8 cellular contexts compared by ENCODE assay signal in the genomic region with DNA sequence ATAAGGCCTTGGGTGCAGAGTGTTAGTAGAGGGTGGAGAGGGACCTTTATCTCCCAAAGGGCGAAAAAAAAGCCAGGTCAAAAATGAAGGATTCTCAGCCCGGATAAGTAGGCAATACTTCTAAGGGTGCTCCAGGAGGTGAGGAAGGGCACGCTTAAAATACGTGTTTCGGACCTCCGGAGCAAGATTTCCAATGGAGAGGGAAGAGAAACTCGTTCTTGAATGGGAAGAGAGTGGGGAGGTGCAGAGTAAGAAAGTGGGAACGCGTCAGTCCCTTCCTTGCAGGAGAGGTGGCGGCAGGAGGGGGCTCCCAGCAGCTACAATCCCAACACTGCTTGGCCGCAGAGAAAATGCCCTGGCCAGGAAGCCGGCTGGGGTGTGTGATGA. TPM values are rescaled to one million over a fixed set of nuclear protein-coding genes. Genes with fewer than 3 reads are reported as not detected.
A peak's percentile ranks its signal among the peaks of the same experiment; 100 is the strongest.
DNase-seq lines count a peak whose midpoint lies in the region; ATAC-seq and TF ChIP-seq lines count a peak whose summit lies in the region.

No MANE protein-coding gene starts in this region.

- ATAC-seq in heart right ventricle (peak in 3 of 8 donors; percentile 1 to 19 (median 4)), Right ventricle myocardium superior (ENCODE audit: poor library complexity) (no peak), GM18517 (IDR thresholded peaks at IDR 0.05; ENCODE audit: unreplicated experiment) (no peak), esophagus mucosa (no peak), HG02798 (IDR thresholded peaks at IDR 0.05; ENCODE audit: poor library complexity, unreplicated experiment) (no peak)
- ATAC-seq in activated CD8-positive, alpha-beta T cell treated with anti-CD3 and anti-CD28 coated beads for 36 hours: no peak

- H3K9me3 ChIP-seq in heart right ventricle (no peaks in the 10 kb centered on the region), iPS-18c (ENCODE audit: control insufficient read depth, insufficient read depth, low read length) (no peaks in the 10 kb centered on the region), stomach smooth muscle (ENCODE audit: control insufficient read depth in 2 of 2, low read length in 2 of 2) (no peaks in the 10 kb centered on the region)

- intact Hi-C loops in heart right ventricle (cut with DNase I): loop anchor here in 2 of 10 donors (5.0 kb wide), 1 partner anchor 101 kb away; the partner anchor contains the start of gene MOB3C (in 2 of the 2)
- intact Hi-C loops in Right ventricle myocardium superior (cut with DNase I): no loop called here
- intact Hi-C loops in activated CD8-positive, alpha-beta T cell treated with anti-CD3 and anti-CD28 coated beads for 36 hours (cut with micrococcal nuclease): loop anchor here (5.0 kb wide), 2 partner anchors 51 to 181 kb away; partner anchors contain the start of gene ATPAF1

- H3K4me3 ChIP-seq in heart right ventricle (peak overlapping the region; percentile 70 to 98 (median 86)), iPS-18c (ENCODE audit: insufficient read depth, low read depth, low read length) (peak overlapping the region; percentile 95), stomach smooth muscle (ENCODE audit: low read length in 2 of 2) (peak overlapping the region; percentile 90 to 96)

- H3K9ac ChIP-seq in stomach smooth muscle (ENCODE audit: low read length in 2 of 2): peak overlapping the region; percentile 79 to 91

- H3K9me3 Mint-ChIP-seq in activated CD8-positive, alpha-beta T cell treated with anti-CD3 and anti-CD28 coated beads for 36 hours: no peaks in the 10 kb centered on the region

- POLR2A ChIA-PET in activated CD8-positive, alpha-beta T cell treated with anti-CD3 and anti-CD28 coated beads for 36 hours (lab: Charles Lee): interaction anchor here (2.5 kb wide), 1 partner anchor 10 kb away, joined by 9 read pairs; no protein-coding TSS in a partner anchor

- H3K4me1 ChIP-seq in heart right ventricle (peaks cover 12 to 43% (median 33%) of the 10 kb centered on the region in 9 donors), stomach smooth muscle (ENCODE audit: control insufficient read depth, insufficient read depth, low read length) (peaks cover 23% of the 10 kb centered on the region)

- H3K36me3 Mint-ChIP-seq in activated CD8-positive, alpha-beta T cell treated with anti-CD3 and anti-CD28 coated beads for 36 hours (ENCODE audit: low read depth): peaks cover 23% of the 10 kb centered on the region

- DNase-seq in heart right ventricle (no peak), Right ventricle myocardium superior (no peak)
- DNase-seq in activated CD8-positive, alpha-beta T cell treated with anti-CD3 and anti-CD28 coated beads for 36 hours: no peak

- CTCF ChIA-PET in activated CD8-positive, alpha-beta T cell treated with anti-CD3 and anti-CD28 coated beads for 36 hours (lab: Charles Lee): interaction anchor here (0.9 to 1.2 kb wide), 2 partner anchors 10 to 189 kb away, joined by 3 read pairs; no protein-coding TSS in a partner anchor

- H3K27ac ChIP-seq in heart right ventricle (peak overlapping the region; percentile 16 to 94 (median 82)), stomach smooth muscle (ENCODE audit: low read length) (peak overlapping the region; percentile 69)

- H3K27me3 ChIP-seq in heart right ventricle (no peaks in the 10 kb centered on the region), stomach smooth muscle (ENCODE audit: control insufficient read depth in 1 of 2, insufficient read depth in 2 of 2, low read length in 2 of 2) (no peaks in the 10 kb centered on the region)

- peak overlapping the region; percentile 90 for H3K27ac Mint-ChIP-seq in activated CD8-positive, alpha-beta T cell treated with anti-CD3 and anti-CD28 coated beads for 36 hours

- no peaks in the 10 kb centered on the region for H3K27me3 Mint-ChIP-seq in activated CD8-positive, alpha-beta T cell treated with anti-CD3 and anti-CD28 coated beads for 36 hours

- peak overlapping the region; percentile 85 for H3K4me3 Mint-ChIP-seq in activated CD8-positive, alpha-beta T cell treated with anti-CD3 and anti-CD28 coated beads for 36 hours

- H3K36me3 ChIP-seq in heart right ventricle: peaks cover 0 to 34% (median 12%) of the 10 kb centered on the region in 9 donors
- peaks cover 0 to 4% of the 10 kb centered on the region in 2 donors for H3K36me3 ChIP-seq in stomach smooth muscle (ENCODE audit: control insufficient read depth in 2 of 2, insufficient read depth in 2 of 2, low read length in 2 of 2)

- no peak for TF ChIP-seq CTCF in heart right ventricle (IDR thresholded peaks at IDR 0.05)
- TF ChIP-seq CTCF in activated CD8-positive, alpha-beta T cell treated with anti-CD3 and anti-CD28 coated beads for 36 hours (IDR thresholded peaks at IDR 0.05): no peak

- 2% methylated on average over 12 of the region's 12 CpGs for WGBS in heart right ventricle, 2 donors

- peaks cover 34% of the 10 kb centered on the region for H3K4me1 Mint-ChIP-seq in activated CD8-positive, alpha-beta T cell treated with anti-CD3 and anti-CD28 coated beads for 36 hours (ENCODE audit: low read depth)

RNA-seq across cellular contexts. Expression of gene EFCAB14, which starts 0.6 kb away (rescaled TPM):
- total RNA-seq in heart right ventricle (10 to 100 TPM; 46.0 to 74.5 (median 63.2) TPM), Right ventricle myocardium superior (52.4 TPM), esophagus mucosa (63.6 TPM)
- polyA plus RNA-seq in heart right ventricle: 10 to 100 TPM; 11.0 to 19.9 TPM
- total RNA-seq in activated CD8-positive, alpha-beta T cell treated with anti-CD3 and anti-CD28 coated beads for 36 hours: 10 to 100 TPM; 39.6 to 41.6 TPM

RNA-seq across cellular contexts. Expression of gene TEX38, which starts 46.7 kb away (rescaled TPM):
- total RNA-seq in heart right ventricle (not detected), Right ventricle myocardium superior (not detected), esophagus mucosa (not detected)
- polyA plus RNA-seq in heart right ventricle: not detected
- total RNA-seq in activated CD8-positive, alpha-beta T cell treated with anti-CD3 and anti-CD28 coated beads for 36 hours: not detected

RNA-seq across cellular contexts. Expression of gene ATPAF1, which starts 50.2 kb away (rescaled TPM):
- total RNA-seq in heart right ventricle: 100 to 1,000 TPM; 157 to 271 (median 209) TPM
- polyA plus RNA-seq in heart right ventricle: 100 to 1,000 TPM in 1 of 2 donors, 10 to 100 TPM in 1; 80.5 to 196 TPM
- 198 TPM for total RNA-seq in Right ventricle myocardium superior
- 10 to 100 TPM; 40.3 to 41.8 TPM for total RNA-seq in activated CD8-positive, alpha-beta T cell treated with anti-CD3 and anti-CD28 coated beads for 36 hours
- 24.2 TPM for total RNA-seq in esophagus mucosa
